ENCODE assay signal across 1 cellular context in genomic region chr2:212686285-212686895, GRCh38.
TF ChIP-seq lines count a peak whose summit lies in the region.

No MANE protein-coding gene starts in this region.

TF ChIP-seq in GM12878, 131 proteins besides CTCF, POLR2A, EP300 and RAD21 (continued from another document):
- 0 out of 2 replicates have a peak, but pooled peaks have one; percentile 49 for TF ChIP-seq ZNF384 (IDR thresholded peaks at IDR 0.05; ENCODE audit: borderline replicate concordance, low read depth, low read length)
- no peak for TF ChIP-seq CEBPB (IDR thresholded peaks at IDR 0.05; ENCODE audit: borderline replicate concordance in 1 of 2, low read depth in 2 of 2, low read length in 2 of 2)
- TF ChIP-seq ZNF592 (IDR thresholded peaks at IDR 0.05), result 0 out of 2 replicates have a peak, but pooled peaks have one; percentile 35
- TF ChIP-seq IRF4 (IDR thresholded peaks at IDR 0.05; ENCODE audit: low read depth, low read length), result 0 out of 2 replicates have a peak, but pooled peaks have one; percentile 12
- TF ChIP-seq SMC3 (IDR thresholded peaks at IDR 0.05; ENCODE audit: borderline replicate concordance, low read length), result peak; percentile 91
TF ChIP-seq in GM12878: peak in this region for 10.
